In the genomic region with DNA sequence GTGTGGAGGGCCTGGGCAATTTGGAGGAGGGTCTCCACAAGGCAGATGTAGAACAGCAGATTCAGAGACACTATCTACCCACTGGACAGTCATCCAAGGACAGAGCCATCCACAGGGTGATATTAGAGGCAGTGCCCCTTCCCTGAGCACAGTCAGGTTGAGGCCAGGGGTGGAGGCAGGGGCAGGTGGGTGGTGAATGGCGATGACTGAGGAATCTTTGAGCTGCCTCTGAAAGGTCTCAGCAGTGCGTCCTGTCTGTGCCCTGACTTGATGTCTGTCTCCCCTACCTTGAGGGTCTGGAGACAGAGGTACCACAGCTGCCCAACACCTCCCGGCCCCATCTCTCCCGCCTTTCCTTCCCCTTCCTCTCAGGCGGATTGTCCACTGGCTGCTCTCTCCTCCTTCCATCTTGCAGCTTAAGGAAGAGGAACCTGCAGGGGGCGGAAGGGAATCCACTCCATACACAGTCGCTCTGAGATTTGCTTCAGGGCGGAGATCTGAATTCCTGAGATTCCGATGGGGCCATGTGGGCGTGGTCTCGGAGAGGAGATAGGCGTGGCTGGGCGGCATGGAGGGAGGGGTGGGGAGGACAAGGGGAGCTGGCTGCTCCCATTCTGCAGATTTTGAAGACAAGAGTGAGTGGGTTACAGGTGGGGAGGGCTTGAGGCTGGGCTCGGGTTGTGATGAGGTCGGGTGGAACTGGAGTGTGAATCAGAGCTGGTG, we compare ENCODE assay signal across 1 cellular context.
TF ChIP-seq lines count a peak whose summit lies in the region.

No MANE protein-coding gene starts in this region.

TF ChIP-seq in endothelial cell of umbilical vein, 7 proteins besides CTCF, POLR2A, EP300 and RAD21:
- TF ChIP-seq FOS (IDR thresholded peaks at IDR 0.05; ENCODE audit: borderline replicate concordance, insufficient read depth, low read length) (no peak), GATA2 (IDR thresholded peaks at IDR 0.05; ENCODE audit: insufficient read depth, insufficient read length, low read depth, low read length) (no peak), EZH2 (IDR thresholded peaks at IDR 0.05; ENCODE audit: borderline replicate concordance, low read depth, low read length, severe bottlenecking) (no peak), JUN (IDR thresholded peaks at IDR 0.05; ENCODE audit: borderline replicate concordance, insufficient read depth, insufficient read length, low read depth) (no peak), POLR2AphosphoS5 (IDR thresholded peaks at IDR 0.05; ENCODE audit: insufficient read depth, low read depth, low read length) (no peak), MYC (IDR thresholded peaks at IDR 0.05; ENCODE audit: low read depth, low read length) (no peak)
- TF ChIP-seq, protein P1, sequence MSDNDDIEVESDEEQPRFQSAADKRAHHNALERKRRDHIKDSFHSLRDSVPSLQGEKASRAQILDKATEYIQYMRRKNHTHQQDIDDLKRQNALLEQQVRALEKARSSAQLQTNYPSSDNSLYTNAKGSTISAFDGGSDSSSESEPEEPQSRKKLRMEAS (IDR thresholded peaks at IDR 0.05; ENCODE audit: insufficient read depth, insufficient read length) = no peak
